In the genomic region with DNA sequence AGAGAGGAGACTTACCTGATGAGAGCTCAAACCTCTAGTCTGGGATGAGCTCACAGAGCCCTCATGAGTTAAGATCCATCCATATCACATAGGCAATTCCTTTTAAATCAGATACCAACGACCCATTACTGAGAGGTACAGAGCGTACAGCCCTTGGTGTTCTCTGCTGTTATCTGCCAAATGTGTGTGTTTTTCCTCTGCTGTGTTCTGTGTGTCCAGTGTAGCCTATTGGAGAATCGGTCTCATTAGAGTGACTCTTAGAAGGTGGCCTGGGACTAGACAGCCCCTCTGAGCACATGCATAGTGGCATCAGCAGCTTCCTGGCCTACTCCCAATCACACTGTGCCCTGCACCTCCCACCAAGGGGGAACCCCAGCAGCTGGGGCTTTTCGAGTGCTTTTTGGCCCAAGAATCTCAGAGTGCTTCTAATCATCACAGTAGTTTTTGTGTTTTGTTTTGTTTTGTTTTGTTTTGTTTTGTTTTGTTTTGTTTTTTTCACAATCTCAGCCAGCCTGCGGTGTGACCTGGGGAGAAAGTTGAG, we compare ENCODE assay signal across 30 cellular contexts. TPM values are rescaled to one million over a fixed set of nuclear protein-coding genes. Genes with fewer than 3 reads are reported as not detected.
A peak's percentile ranks its signal among the peaks of the same experiment; 100 is the strongest.
DNase-seq lines count a peak whose midpoint lies in the region; ATAC-seq and TF ChIP-seq lines count a peak whose summit lies in the region.
"Had no signal": no experiment of that assay in that cellular context is flagged by ENCODE, and none has a peak within 500 bp of the region (broad histone marks: within the 10 kb centered on the region; RNA-seq: fewer than 3 reads in every experiment).

No MANE protein-coding gene starts in this region.

- TF ChIP-seq CTCF in neural crest cell (conservative IDR thresholded peaks at IDR 0.05) = no peak
- TF ChIP-seq CTCF in lower lobe of right lung (IDR thresholded peaks at IDR 0.05) = no peak

- H3K9me3 Mint-ChIP-seq in activated T-cell treated with anti-CD3 and anti-CD28 coated beads, Interleukin-2, amount 50 U/mL, for 72 hours = no peaks in the 10 kb centered on the region
- H3K9me3 Mint-ChIP-seq in neural crest cell = peaks cover 6% of the 10 kb centered on the region
- H3K9me3 Mint-ChIP-seq in activated CD8-positive, alpha-beta memory T cell treated with anti-CD3 and anti-CD28 coated beads, Interleukin-2, amount 10 ng/mL, durations not matched to agents 7 days and 5 days (ENCODE audit: low read depth) = no peaks in the 10 kb centered on the region
- H3K9me3 Mint-ChIP-seq: activated naive CD8-positive, alpha-beta T cell treated with anti-CD3 and anti-CD28 coated beads for 36 hours; activated T-helper 17 cell treated with anti-CD3 and anti-CD28 coated beads, Interleukin-2, amount 50 U/mL, for 72 hours; CD4-positive, alpha-beta T cell had no signal

- no peaks in the 10 kb centered on the region for H3K4me1 ChIP-seq in lower lobe of right lung

- peak in 1 of 2 donors; percentile 59 for ATAC-seq in activated T-cell treated with anti-CD3 and anti-CD28 coated beads, Interleukin-2, amount 50 U/mL, for 72 hours (replicated peaks in 1 of 2)
- ATAC-seq in GM19463 (IDR thresholded peaks at IDR 0.05; ENCODE audit: unreplicated experiment) (peak; percentile 66), HG02973 (IDR thresholded peaks at IDR 0.05; ENCODE audit: unreplicated experiment) (peak; percentile 57), lower lobe of right lung (no peak)
- ATAC-seq in activated CD8-positive, alpha-beta memory T cell treated with anti-CD3 and anti-CD28 coated beads, Interleukin-2, amount 10 ng/mL, durations not matched to agents 7 days and 5 days = no peak
- ATAC-seq: activated T-helper 17 cell treated with anti-CD3 and anti-CD28 coated beads, Interleukin-2, amount 50 U/mL, for 72 hours; HCT116; stimulated activated memory B cell treated with anti-CD40 and anti-IgM and Interleukin-4, amounts not matched to agents 10 μg/mL and 1 μg/mL and 100 μg/mL, for 72 hours had no signal

- H3K9me3 ChIP-seq in lower lobe of right lung = no peaks in the 10 kb centered on the region
- H3K9me3 ChIP-seq: neutrophil had no signal

- no peak overlapping the region for H3K4me3 Mint-ChIP-seq in activated T-cell treated with anti-CD3 and anti-CD28 coated beads, Interleukin-2, amount 50 U/mL, for 72 hours
- H3K4me3 Mint-ChIP-seq in neural crest cell = no peak overlapping the region
- H3K4me3 Mint-ChIP-seq in activated CD8-positive, alpha-beta memory T cell treated with anti-CD3 and anti-CD28 coated beads, Interleukin-2, amount 10 ng/mL, durations not matched to agents 7 days and 5 days = no peak overlapping the region
- H3K4me3 Mint-ChIP-seq: activated naive CD8-positive, alpha-beta T cell treated with anti-CD3 and anti-CD28 coated beads for 36 hours; activated T-helper 17 cell treated with anti-CD3 and anti-CD28 coated beads, Interleukin-2, amount 50 U/mL, for 72 hours; CD4-positive, alpha-beta T cell; stimulated activated memory B cell treated with anti-CD40 and anti-IgM and Interleukin-4, amounts not matched to agents 10 μg/mL and 1 μg/mL and 100 μg/mL, for 72 hours had no signal

- no peak overlapping the region for H3K27ac ChIP-seq in lower lobe of right lung
- H3K27ac ChIP-seq: dorsolateral prefrontal cortex, neutrophil, WERI-Rb-1 had no signal

- peaks cover 15% of the 10 kb centered on the region for H3K27me3 Mint-ChIP-seq in activated T-cell treated with anti-CD3 and anti-CD28 coated beads, Interleukin-2, amount 50 U/mL, for 72 hours (ENCODE audit: low read depth)
- peaks cover 13% of the 10 kb centered on the region for H3K27me3 Mint-ChIP-seq in neural crest cell (ENCODE audit: low read depth)
- no peaks in the 10 kb centered on the region for H3K27me3 Mint-ChIP-seq in activated CD8-positive, alpha-beta memory T cell treated with anti-CD3 and anti-CD28 coated beads, Interleukin-2, amount 10 ng/mL, durations not matched to agents 7 days and 5 days

- H3K27me3 ChIP-seq in lower lobe of right lung (ENCODE audit: low read depth) = no peaks in the 10 kb centered on the region
- H3K27me3 ChIP-seq: neutrophil had no signal

- H3K36me3 Mint-ChIP-seq in activated T-cell treated with anti-CD3 and anti-CD28 coated beads, Interleukin-2, amount 50 U/mL, for 72 hours (ENCODE audit: insufficient read depth in 2 of 2) = no peaks in the 10 kb centered on the region
- no peaks in the 10 kb centered on the region for H3K36me3 Mint-ChIP-seq in neural crest cell (ENCODE audit: low read depth)
- H3K36me3 Mint-ChIP-seq in activated CD8-positive, alpha-beta memory T cell treated with anti-CD3 and anti-CD28 coated beads, Interleukin-2, amount 10 ng/mL, durations not matched to agents 7 days and 5 days = no peaks in the 10 kb centered on the region
- H3K36me3 Mint-ChIP-seq: activated naive CD8-positive, alpha-beta T cell treated with anti-CD3 and anti-CD28 coated beads for 36 hours; stimulated activated memory B cell treated with anti-CD40 and anti-IgM and Interleukin-4, amounts not matched to agents 10 μg/mL and 1 μg/mL and 100 μg/mL, for 72 hours had no signal

- H3K27ac Mint-ChIP-seq in activated T-cell treated with anti-CD3 and anti-CD28 coated beads, Interleukin-2, amount 50 U/mL, for 72 hours = peak overlapping the region; percentile 71
- peak overlapping the region; percentile 78 for H3K27ac Mint-ChIP-seq in neural crest cell (ENCODE audit: unreplicated experiment)
- H3K27ac Mint-ChIP-seq in activated CD8-positive, alpha-beta memory T cell treated with anti-CD3 and anti-CD28 coated beads, Interleukin-2, amount 10 ng/mL, durations not matched to agents 7 days and 5 days = no peak overlapping the region
- H3K27ac Mint-ChIP-seq: activated naive CD8-positive, alpha-beta T cell treated with anti-CD3 and anti-CD28 coated beads for 36 hours; activated T-helper 17 cell treated with anti-CD3 and anti-CD28 coated beads, Interleukin-2, amount 50 U/mL, for 72 hours; CD4-positive, alpha-beta T cell; stimulated activated memory B cell treated with anti-CD40 and anti-IgM and Interleukin-4, amounts not matched to agents 10 μg/mL and 1 μg/mL and 100 μg/mL, for 72 hours had no signal

- CTCF ChIA-PET in activated CD8-positive, alpha-beta memory T cell treated with anti-CD3 and anti-CD28 coated beads, Interleukin-2, amount 10 ng/mL, durations not matched to agents 7 days and 5 days (lab: Charles Lee) = interaction anchor here (0.6 kb wide), 1 partner anchor 11 kb away, joined by 3 read pairs; no protein-coding TSS in a partner anchor

- intact Hi-C loops in lower lobe of right lung (cut with DNase I) = no loop called here

- peaks cover 21% of the 10 kb centered on the region for H3K4me1 Mint-ChIP-seq in activated T-cell treated with anti-CD3 and anti-CD28 coated beads, Interleukin-2, amount 50 U/mL, for 72 hours (ENCODE audit: low read depth)
- peaks cover 4% of the 10 kb centered on the region for H3K4me1 Mint-ChIP-seq in neural crest cell
- peaks cover 4% of the 10 kb centered on the region for H3K4me1 Mint-ChIP-seq in activated CD8-positive, alpha-beta memory T cell treated with anti-CD3 and anti-CD28 coated beads, Interleukin-2, amount 10 ng/mL, durations not matched to agents 7 days and 5 days
- H3K4me1 Mint-ChIP-seq: activated T-helper 17 cell treated with anti-CD3 and anti-CD28 coated beads, Interleukin-2, amount 50 U/mL, for 72 hours had no signal

- no peaks in the 10 kb centered on the region for H3K36me3 ChIP-seq in lower lobe of right lung
- H3K36me3 ChIP-seq: neutrophil, WERI-Rb-1 had no signal

- H3K4me3 ChIP-seq in lower lobe of right lung = no peak overlapping the region
- H3K4me3 ChIP-seq: dorsolateral prefrontal cortex, smooth muscle cell had no signal

- DNase-seq in activated T-cell treated with anti-CD3 and anti-CD28 coated beads, Interleukin-2, amount 50 U/mL, for 72 hours = peak in 1 of 2 donors; percentile 14
- DNase-seq in activated T-cell treated with anti-CD3 and anti-CD28 coated beads for 4 hours = no peak
- DNase-seq in neural crest cell (ENCODE audit: low read depth, low spot score) = no peak
- no peak for DNase-seq in lower lobe of right lung
- no peak for DNase-seq in OCI-M2 (lab: John Stamatoyannopoulos, UW; ENCODE audit: unreplicated experiment)
- no peak for DNase-seq in activated CD8-positive, alpha-beta memory T cell treated with anti-CD3 and anti-CD28 coated beads, Interleukin-2, amount 10 ng/mL, durations not matched to agents 7 days and 5 days
- DNase-seq: 8988T; activated CD4-positive, alpha-beta T cell treated with anti-CD3 and anti-CD28 coated beads, Interleukin-2, amount 50 U/mL, for 1 hour; activated naive CD8-positive, alpha-beta T cell treated with anti-CD3 and anti-CD28 coated beads for 36 hours; CD4-positive, alpha-beta T cell; cerebellar nuclear complex; dorsolateral prefrontal cortex; EL; Karpas-422; mammary epithelial cell; NCI-H187; NCI-H524 treated with DMSO at 0.1 percent for 48 hours; WERI-Rb-1 had no signal

RNA-seq across cellular contexts. Expression of gene TP53AIP1, which starts 25.5 kb away (rescaled TPM):
- total RNA-seq in activated T-cell treated with anti-CD3 and anti-CD28 coated beads, Interleukin-2, amount 50 U/mL, for 72 hours = under 1 TPM in 1 of 2 donors, not detected in 1; 0.14 TPM
- total RNA-seq in neural crest cell = 0.25 TPM in 1 of 2 replicates, not detected in the other
- not detected for total RNA-seq in lower lobe of right lung
- total RNA-seq in activated CD8-positive, alpha-beta memory T cell treated with anti-CD3 and anti-CD28 coated beads, Interleukin-2, amount 10 ng/mL, durations not matched to agents 7 days and 5 days = not detected
- total RNA-seq: activated naive CD8-positive, alpha-beta T cell treated with anti-CD3 and anti-CD28 coated beads for 36 hours; activated T-helper 17 cell treated with anti-CD3 and anti-CD28 coated beads, Interleukin-2, amount 50 U/mL, for 72 hours; endothelial cell of umbilical vein; T-helper 2 cell treated with Interferon-gamma antibody and Interleukin-4, amounts not matched to agents 100 ng/mL and 5 ng/mL, for 36 hours had no signal

RNA-seq across cellular contexts. Expression of gene KCNJ5, which starts 26.1 kb away (rescaled TPM):
- under 1 TPM in 1 of 2 donors, not detected in 1; 0.05 TPM for total RNA-seq in activated T-cell treated with anti-CD3 and anti-CD28 coated beads, Interleukin-2, amount 50 U/mL, for 72 hours
- total RNA-seq in neural crest cell (0.14 and 0.20 TPM in 2 replicates), lower lobe of right lung (12.9 TPM)
- total RNA-seq in activated CD8-positive, alpha-beta memory T cell treated with anti-CD3 and anti-CD28 coated beads, Interleukin-2, amount 10 ng/mL, durations not matched to agents 7 days and 5 days = not detected
- total RNA-seq: activated naive CD8-positive, alpha-beta T cell treated with anti-CD3 and anti-CD28 coated beads for 36 hours; activated T-helper 17 cell treated with anti-CD3 and anti-CD28 coated beads, Interleukin-2, amount 50 U/mL, for 72 hours; smooth muscle cell; T-helper 2 cell treated with Interferon-gamma antibody and Interleukin-4, amounts not matched to agents 100 ng/mL and 5 ng/mL, for 36 hours had no signal

RNA-seq across cellular contexts. Expression of gene KCNJ1, which starts 50.1 kb away (rescaled TPM):
- not detected for total RNA-seq in activated T-cell treated with anti-CD3 and anti-CD28 coated beads, Interleukin-2, amount 50 U/mL, for 72 hours
- total RNA-seq in neural crest cell (not detected in 2 replicates), lower lobe of right lung (0.18 TPM)
- total RNA-seq in activated CD8-positive, alpha-beta memory T cell treated with anti-CD3 and anti-CD28 coated beads, Interleukin-2, amount 10 ng/mL, durations not matched to agents 7 days and 5 days = not detected
- total RNA-seq: activated naive CD8-positive, alpha-beta T cell treated with anti-CD3 and anti-CD28 coated beads for 36 hours; activated T-helper 17 cell treated with anti-CD3 and anti-CD28 coated beads, Interleukin-2, amount 50 U/mL, for 72 hours; astrocyte; endothelial cell of umbilical vein; mammary epithelial cell; T-helper 2 cell treated with Interferon-gamma antibody and Interleukin-4, amounts not matched to agents 100 ng/mL and 5 ng/mL, for 36 hours; temporal lobe; urinary bladder had no signal

Comparison
In these comparisons a context has a peak if more than half of its experiments do, and no peak if none do; other contexts are left out.
1. ATAC-seq: peak in GM19463 (single experiment) and HG02973 (single experiment); none in lower lobe of right lung (0 of 2) and activated CD8-positive, alpha-beta memory T cell treated with anti-CD3 and anti-CD28 coated beads, Interleukin-2, amount 10 ng/mL, durations not matched to agents 7 days and 5 days (single experiment).
2. RNA of gene KCNJ5, which starts 26.1 kb away (total RNA-seq): 12.9 TPM in lower lobe of right lung (single experiment); 0.14 to 0.20 TPM in neural crest cell, 0.05 TPM in activated T-cell treated with anti-CD3 and anti-CD28 coated beads, Interleukin-2, amount 50 U/mL, for 72 hours and not detected in activated CD8-positive, alpha-beta memory T cell treated with anti-CD3 and anti-CD28 coated beads, Interleukin-2, amount 10 ng/mL, durations not matched to agents 7 days and 5 days; every median in the first group is over 10 times any median in the second.